In the genomic region with DNA sequence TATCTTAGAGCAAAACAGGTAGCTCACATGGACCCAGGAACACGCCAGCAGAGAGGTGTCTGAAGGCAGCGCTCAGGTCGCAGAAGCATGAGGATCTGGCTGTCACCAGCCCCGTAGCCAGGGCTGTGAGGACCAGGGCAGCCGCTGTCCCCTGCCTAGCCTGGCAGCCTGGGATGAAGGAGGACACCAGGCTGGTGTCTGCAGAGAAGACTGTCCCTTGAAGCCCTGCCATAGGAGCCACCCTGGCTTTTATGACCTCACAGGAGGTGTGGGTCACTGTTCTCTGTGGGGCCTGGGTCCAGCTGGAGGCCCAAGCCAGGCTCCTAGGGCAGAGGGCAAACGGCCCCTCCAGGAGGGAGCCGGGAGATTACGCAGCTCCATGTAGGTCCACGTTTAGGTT, we compare ENCODE assay signal across 1 cellular context.
TF ChIP-seq lines count a peak whose summit lies in the region.

Gene SPATA3 (plus strand): TSS at position 301 of the 400 bp plus-strand sequence. CDS start 113 bp downstream, outside the sequence.

TF ChIP-seq in HepG2, 621 proteins besides CTCF, POLR2A, EP300 and RAD21:
- TF ChIP-seq EED (CRISPR knock-in tag; IDR thresholded peaks at IDR 0.05) (no peak), ZNF687 (CRISPR knock-in tag; IDR thresholded peaks at IDR 0.05) (peak; percentile 33), DDIT3 (CRISPR knock-in tag; IDR thresholded peaks at IDR 0.05) (no peak), MTA1 (CRISPR knock-in tag; IDR thresholded peaks at IDR 0.05; ENCODE audit: borderline replicate concordance) (0 out of 2 replicates have a peak, but pooled peaks have one; percentile 28), NRL (CRISPR knock-in tag; IDR thresholded peaks at IDR 0.05; ENCODE audit: borderline replicate concordance) (0 out of 2 replicates have a peak, but pooled peaks have one; percentile 16), ZBTB3 (CRISPR knock-in tag; IDR thresholded peaks at IDR 0.05; ENCODE audit: borderline replicate concordance, low read depth) (no peak), XRCC5 (optimal IDR thresholded peaks at IDR 0.05; ENCODE audit: low read length) (peak; percentile 9)
- TF ChIP-seq, protein P1, sequence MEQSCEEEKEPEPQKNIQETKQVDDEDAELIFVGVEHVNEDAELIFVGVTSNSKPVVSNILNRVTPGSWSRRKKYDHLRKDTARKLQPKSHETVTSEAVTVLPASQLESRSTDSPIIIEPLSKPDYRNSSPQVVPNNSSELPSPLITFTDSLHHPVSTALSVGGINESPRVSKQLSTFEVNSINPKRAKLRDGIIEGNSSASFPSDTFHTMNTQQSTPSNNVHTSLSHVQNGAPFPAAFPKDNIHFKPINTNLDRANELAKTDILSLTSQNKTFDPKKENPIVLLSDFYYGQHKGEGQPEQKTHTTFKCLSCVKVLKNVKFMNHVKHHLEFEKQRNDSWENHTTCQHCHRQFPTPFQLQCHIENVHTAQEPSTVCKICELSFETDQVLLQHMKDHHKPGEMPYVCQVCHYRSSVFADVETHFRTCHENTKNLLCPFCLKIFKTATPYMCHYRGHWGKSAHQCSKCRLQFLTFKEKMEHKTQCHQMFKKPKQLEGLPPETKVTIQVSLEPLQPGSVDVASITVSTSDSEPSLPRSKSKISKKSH (CRISPR knock-in tag; IDR thresholded peaks at IDR 0.05; ENCODE audit: borderline replicate concordance), result peak; percentile 60; the same call in 1 of the 2 replicates
